Comparison of ENCODE assay signal across 1 cellular context in genomic region chr14:91708795-91709194, GRCh38.
TF ChIP-seq lines count a peak whose summit lies in the region.

No MANE protein-coding gene starts in this region.

TF ChIP-seq in GM12878, 131 proteins besides CTCF, POLR2A, EP300 and RAD21 (continued from another document):
- TF ChIP-seq SIN3A (IDR thresholded peaks at IDR 0.05; ENCODE audit: low read depth, low read length) (no peak), RAD51 (IDR thresholded peaks at IDR 0.05) (no peak), SRF (IDR thresholded peaks at IDR 0.05; ENCODE audit: low read depth in 2 of 2, low read length in 2 of 2) (no peak)
